31 cellular contexts compared by ENCODE assay signal in the genomic region with DNA sequence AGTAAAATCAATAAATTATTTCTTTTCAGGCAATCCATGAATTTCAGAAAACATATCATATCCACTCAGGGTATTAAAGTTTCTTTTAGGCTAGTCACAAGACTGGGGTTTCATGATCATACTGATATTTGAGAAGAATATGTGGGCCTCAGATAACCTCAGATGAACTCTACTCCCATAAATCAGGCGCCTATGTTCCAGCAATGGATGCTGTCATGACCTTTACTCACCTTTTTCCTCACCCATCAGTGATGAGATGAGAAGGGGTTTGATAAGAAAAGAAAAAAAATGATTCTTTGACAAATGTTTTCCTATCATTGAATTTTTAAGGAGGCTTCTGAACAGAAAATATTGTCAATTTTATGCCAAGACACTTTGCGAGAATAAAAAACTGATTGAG.
"Had no signal": no experiment of that assay in that cellular context is flagged by ENCODE, and none has a peak within 500 bp of the region (broad histone marks: within the 10 kb centered on the region; RNA-seq: fewer than 3 reads in every experiment).

No MANE protein-coding gene starts in this region.

- H3K4me3 ChIP-seq: adrenal gland, body of pancreas, breast epithelium had no signal

- ATAC-seq: activated CD8-positive, alpha-beta T cell treated with anti-CD3 and anti-CD28 coated beads for 36 hours; activated naive CD4-positive, alpha-beta T cell treated with anti-CD3 and anti-CD28 coated beads, Interleukin-2, amount 50 U/mL, for 72 hours; activated T-cell treated with anti-CD3 and anti-CD28 coated beads, Interleukin-2, amount 50 U/mL, for 4 hours; activated T-cell treated with anti-CD3 and anti-CD28 coated beads, Interleukin-2, amount 50 U/mL, for 72 hours; activated T-helper 17 cell treated with anti-CD3 and anti-CD28 coated beads, Interleukin-2, amount 50 U/mL, for 72 hours; body of pancreas had no signal

- H3K27me3 ChIP-seq: adrenal gland, body of pancreas, brain microvascular endothelial cell, breast epithelium had no signal

- H3K27ac ChIP-seq: adrenal gland, body of pancreas, brain microvascular endothelial cell, breast epithelium, VCaP had no signal

- H3K4me1 ChIP-seq: adrenal gland, body of pancreas, breast epithelium had no signal

- DNase-seq: activated B cell treated with CpG ODN at 0.5 μM for 24 hours; activated CD4-positive, alpha-beta memory T cell treated with anti-CD3 and anti-CD28 coated beads for 36 hours; activated CD4-positive, alpha-beta T cell treated with anti-CD3 and anti-CD28 coated beads for 4 hours; activated CD4-positive, alpha-beta T cell treated with anti-CD3 and anti-CD28 coated beads, Interleukin-2, amount 10 ng/mL, durations not matched to agents 24 days and 14 days; activated CD4-positive, alpha-beta T cell treated with anti-CD3 and anti-CD28 coated beads, Interleukin-2, amount 50 U/mL, for 1 hour; activated CD4-positive, alpha-beta T cell treated with anti-CD3 and anti-CD28 coated beads, Interleukin-2, amount 50 U/mL, for 4 hours; activated CD4-positive, CD25-positive, alpha-beta regulatory T cell treated with anti-CD3 and anti-CD28 coated beads, Interleukin-2, amount 50 U/mL, for 72 hours; activated CD8-positive, alpha-beta memory T cell treated with anti-CD3 and anti-CD28 coated beads, Interleukin-2, amount 50 U/mL, for 4 hours; activated CD8-positive, alpha-beta T cell treated with anti-CD3 and anti-CD28 coated beads for 36 hours; activated effector memory CD4-positive, alpha-beta T cell treated with anti-CD3 and anti-CD28 coated beads, Interleukin-2, amount 50 U/mL, for 16 hours; activated gamma-delta T cell treated with Interleukin-2 at 50 U/mL for 16 hours; activated naive CD4-positive, alpha-beta T cell; activated naive CD4-positive, alpha-beta T cell treated with anti-CD3 and anti-CD28 coated beads for 36 hours; activated naive CD4-positive, alpha-beta T cell treated with anti-CD3 and anti-CD28 coated beads, Interleukin-2, amount 50 U/mL, for 16 hours; activated naive CD8-positive, alpha-beta T cell treated with anti-CD3 and anti-CD28 coated beads for 36 hours; activated T-cell treated with anti-CD3 and anti-CD28 coated beads for 4 hours; activated T-cell treated with anti-CD3 and anti-CD28 coated beads, Interleukin-2, amount 50 U/mL, for 1 hour; activated T-cell treated with anti-CD3 and anti-CD28 coated beads, Interleukin-2, amount 50 U/mL, for 4 hours; activated T-cell treated with anti-CD3 and anti-CD28 coated beads, Interleukin-2, amount 50 U/mL, for 72 hours; adrenal gland; amniotic stem cell; aorta; body of pancreas; brain microvascular endothelial cell; central memory CD4-positive, alpha-beta T cell; T-helper 2 cell; T-helper 9 cell had no signal

- H3K9me3 ChIP-seq: adrenal gland, body of pancreas, breast epithelium had no signal

- H3K36me3 ChIP-seq: adrenal gland, brain microvascular endothelial cell, breast epithelium had no signal
